Comparison of ENCODE assay signal across 8 cellular contexts in genomic region chr17:33964344-33964979, GRCh38.
DNase-seq lines count a peak whose midpoint lies in the region; ATAC-seq and FAIRE-seq lines count a peak whose summit lies in the region.

No MANE protein-coding gene starts in this region.

- H3K27me3 Mint-ChIP-seq in T-helper 2 cell treated with Interferon-gamma antibody and Interleukin-4, amounts not matched to agents 5 μg/mL and 100 μg/mL, for 36 hours (ENCODE audit: low read depth) = peaks cover 9% of the 10 kb centered on the region

- H3K9me3 Mint-ChIP-seq in T-helper 2 cell treated with Interferon-gamma antibody and Interleukin-4, amounts not matched to agents 5 μg/mL and 100 μg/mL, for 36 hours = peaks cover 3% of the 10 kb centered on the region

- H3K36me3 Mint-ChIP-seq in T-helper 2 cell treated with Interferon-gamma antibody and Interleukin-4, amounts not matched to agents 5 μg/mL and 100 μg/mL, for 36 hours (ENCODE audit: low read depth) = peaks cover 2% of the 10 kb centered on the region

- H3K4me3 ChIP-seq in small intestine (ENCODE audit: low read depth in 1 of 2, low read length in 2 of 2) = no peak overlapping the region

- H3K4me1 Mint-ChIP-seq in T-helper 2 cell treated with Interferon-gamma antibody and Interleukin-4, amounts not matched to agents 5 μg/mL and 100 μg/mL, for 36 hours (ENCODE audit: low read depth) = peaks cover 44% of the 10 kb centered on the region

- peak; percentile 78 for ATAC-seq in HG03103 (IDR thresholded peaks at IDR 0.05; ENCODE audit: low read depth, unreplicated experiment)

- peak overlapping the region; percentile 7 for H3K4me3 Mint-ChIP-seq in T-helper 2 cell treated with Interferon-gamma antibody and Interleukin-4, amounts not matched to agents 5 μg/mL and 100 μg/mL, for 36 hours

- in situ Hi-C loops in G401 (cut with HindIII; ENCODE audit: low sequenced_read_pairs) = no loop called here

- no peaks in the 10 kb centered on the region for H3K27me3 ChIP-seq in small intestine (ENCODE audit: control insufficient read depth in 2 of 2, insufficient read depth in 2 of 2, low read length in 2 of 2)

- FAIRE-seq in GM19239 (lab: Jason Lieb, UNC) (peak; percentile 99), small intestine (lab: Jason Lieb, UNC) (no peak)

- no peaks in the 10 kb centered on the region for H3K9me3 ChIP-seq in small intestine (ENCODE audit: control insufficient read depth, low read depth)

- WGBS in small intestine, 3 donors = 55 to 71% (median 68%) methylated on average over 5 of the region's 5 CpGs

- DNase-seq in ELF-1 (ENCODE audit: low read depth, low spot score) (peak; percentile 30), GM19239 (ENCODE audit: insufficient read length, low spot score) (peak; percentile 66), small intestine (peak; percentile 45), NCI-H187 (lab: John Stamatoyannopoulos, UW) (no peak), G401 (ENCODE audit: low spot score) (no peak), NCI-H82 treated with DMSO at 0.1 percent for 48 hours (lab: John Stamatoyannopoulos, UW; ENCODE audit: unreplicated experiment) (no peak)
- DNase-seq in T-helper 2 cell treated with Interferon-gamma antibody and Interleukin-4, amounts not matched to agents 5 μg/mL and 100 μg/mL, for 36 hours (ENCODE audit: low spot score) = no peak

- H3K27ac ChIP-seq in small intestine (ENCODE audit: low read depth in 1 of 2, low read length in 1 of 2) = peak overlapping the region in 1 of 2 donors; percentile 22

- peak overlapping the region; percentile 61 for H3K27ac Mint-ChIP-seq in T-helper 2 cell treated with Interferon-gamma antibody and Interleukin-4, amounts not matched to agents 5 μg/mL and 100 μg/mL, for 36 hours

- H3K4me1 ChIP-seq in small intestine (ENCODE audit: control insufficient read depth in 2 of 2, insufficient read depth in 1 of 2, low read depth in 1 of 2, low read length in 1 of 2) = no peaks in the 10 kb centered on the region

- no peaks in the 10 kb centered on the region for H3K36me3 ChIP-seq in small intestine (ENCODE audit: control insufficient read depth in 2 of 2, insufficient read depth in 2 of 2, low read length in 2 of 2)

Comparison
In these comparisons a context has a peak if more than half of its experiments do, and no peak if none do; other contexts are left out.
1. DNase-seq: peak in ELF-1 (single experiment), GM19239 (single experiment) and small intestine (single experiment); none in T-helper 2 cell treated with Interferon-gamma antibody and Interleukin-4, amounts not matched to agents 5 μg/mL and 100 μg/mL, for 36 hours (single experiment), NCI-H187 (0 of 2), G401 (single experiment) and NCI-H82 treated with DMSO at 0.1 percent for 48 hours (single experiment).